In genomic region chr3:136249593-136250225, GRCh38 we compare ENCODE assay signal across 8 cellular contexts. TPM values are rescaled to one million over a fixed set of nuclear protein-coding genes. Genes with fewer than 3 reads are reported as not detected.
A peak's percentile ranks its signal among the peaks of the same experiment; 100 is the strongest.
DNase-seq lines count a peak whose midpoint lies in the region; ATAC-seq, FAIRE-seq and TF ChIP-seq lines count a peak whose summit lies in the region.

No MANE protein-coding gene starts in this region.

- POLR2A ChIA-PET in SK-N-SH (lab: Yijun Ruan, JAX) = interaction anchor here (1.5 kb wide), 1 partner anchor 53 kb away, joined by 4 read pairs; the partner anchor contains the start of gene MSL2

- H3K4me2 ChIP-seq in SK-N-SH (peak overlapping the region; percentile 91), skeletal muscle satellite cell (ENCODE audit: low read length) (peak overlapping the region; percentile 95)

- peak overlapping the region; percentile 90 to 94 for H3K27ac ChIP-seq in SK-N-SH (ENCODE audit: low read depth in 2 of 2, low read length in 1 of 2)

- no peak for TF ChIP-seq EP300 in SK-N-SH (IDR thresholded peaks at IDR 0.05; ENCODE audit: borderline replicate concordance in 1 of 2, low read depth in 1 of 2, low read length in 1 of 2)

- TF ChIP-seq CTCF in SK-N-SH (IDR thresholded peaks at IDR 0.05) = no peak
- no peak for TF ChIP-seq CTCF in fibroblast of the aortic adventitia (IDR thresholded peaks at IDR 0.05; ENCODE audit: insufficient read depth, low read length)

- H3K4me1 ChIP-seq in SK-N-SH (ENCODE audit: control insufficient read depth in 1 of 2, insufficient read depth in 2 of 2, low read depth in 1 of 2, low read length in 1 of 2) (peaks cover 0 to 9% of the 10 kb centered on the region in 2 experiments; a peak in 1 of 4 replicates), skeletal muscle satellite cell (ENCODE audit: control insufficient read depth, insufficient read depth, low read length) (peaks cover 16% of the 10 kb centered on the region)

- no peak for ATAC-seq in HG03378 (IDR thresholded peaks at IDR 0.05; ENCODE audit: unreplicated experiment)
- ATAC-seq in GM18498 (IDR thresholded peaks at IDR 0.05; ENCODE audit: unreplicated experiment) = no peak

- H3K27me3 ChIP-seq in H7 (ENCODE audit: control insufficient read depth, insufficient read depth, low read length) (no peaks in the 10 kb centered on the region), SK-N-SH (ENCODE audit: insufficient read depth) (no peaks in the 10 kb centered on the region), skeletal muscle satellite cell (ENCODE audit: control insufficient read depth, insufficient read depth, low read length) (no peaks in the 10 kb centered on the region)

- H3K4me3 ChIP-seq in H7 (ENCODE audit: insufficient read depth, low read depth, low read length) (peak overlapping the region; percentile 69), SK-N-SH (ENCODE audit: low read depth in 2 of 2, low read length in 1 of 2) (peak overlapping the region; percentile 66 to 76), fibroblast of the aortic adventitia (ENCODE audit: low read depth, low read length) (peak overlapping the region; percentile 82), skeletal muscle satellite cell (ENCODE audit: low read length) (peak overlapping the region; percentile 89)

- TF ChIP-seq RAD21 in SK-N-SH (IDR thresholded peaks at IDR 0.05; ENCODE audit: low read length) = no peak

- CTCF ChIA-PET in SK-N-SH (lab: Yijun Ruan, JAX) = interaction anchor here (1.0 to 1.6 kb wide), 4 partner anchors 52 to 171 kb away, joined by 3 to 5 read pairs (median 4); partner anchors contain the start of gene MSL2

- DNase-seq in H7 = no peak
- DNase-seq in SK-N-SH = no peak
- no peak for DNase-seq in fibroblast of the aortic adventitia (ENCODE audit: low read depth)
- no peak for DNase-seq in hippocampal formation (lab: John Stamatoyannopoulos, UW)
- DNase-seq in urothelium cell line (ENCODE audit: low spot score) = no peak

- H3K36me3 ChIP-seq in H7 (replicated peaks; ENCODE audit: control insufficient read depth, insufficient read depth, low read length) (no peaks in the 10 kb centered on the region), SK-N-SH (replicated peaks in 1 of 2; ENCODE audit: control insufficient read depth in 1 of 2, insufficient read depth in 2 of 2, low read length in 1 of 2) (no peaks in the 10 kb centered on the region), skeletal muscle satellite cell (ENCODE audit: insufficient read depth, low read length) (no peaks in the 10 kb centered on the region)

- H3K79me2 ChIP-seq in SK-N-SH (ENCODE audit: insufficient read depth) = peaks cover 22% of the 10 kb centered on the region

- no peaks in the 10 kb centered on the region for H3K9me3 ChIP-seq in SK-N-SH
- no peaks in the 10 kb centered on the region for H3K9me3 ChIP-seq in skeletal muscle satellite cell (replicated peaks; ENCODE audit: low read length)

- H3K9ac ChIP-seq in SK-N-SH = peak overlapping the region; percentile 74
- H3K9ac ChIP-seq in skeletal muscle satellite cell (ENCODE audit: low read depth, low read length) = peak overlapping the region; percentile 86

- FAIRE-seq in urothelium cell line (lab: Jason Lieb, UNC) = no peak

- peak overlapping the region; percentile 92 for H2AFZ ChIP-seq in SK-N-SH (ENCODE audit: low read depth)

- H4K20me1 ChIP-seq in SK-N-SH (ENCODE audit: insufficient read depth) = no peaks in the 10 kb centered on the region

- peaks cover 8% of the 10 kb centered on the region for H3F3A ChIP-seq in SK-N-SH (replicated peaks; ENCODE audit: insufficient read depth)

- no peaks in the 10 kb centered on the region for H3K9me2 ChIP-seq in SK-N-SH

- 40% methylated on average over 11 of the region's 11 CpGs for WGBS in SK-N-SH (ENCODE audit: low lambda C conversion rate)

TF ChIP-seq in SK-N-SH, 30 proteins besides CTCF, POLR2A, EP300 and RAD21 (continues in another document):
- TF ChIP-seq FOXM1 (IDR thresholded peaks at IDR 0.05; ENCODE audit: low read depth) (no peak), FOXJ3 (CRISPR knock-in tag; IDR thresholded peaks at IDR 0.05) (no peak), RFX5 (IDR thresholded peaks at IDR 0.05; ENCODE audit: low read length) (no peak; the same call in 1 of the 2 replicates), NRF1 (IDR thresholded peaks at IDR 0.05; ENCODE audit: low read depth, low read length) (no peak), GABPA (IDR thresholded peaks at IDR 0.05; ENCODE audit: low read depth) (no peak), NFIC (IDR thresholded peaks at IDR 0.05; ENCODE audit: borderline replicate concordance) (no peak), ZBTB33 (IDR thresholded peaks at IDR 0.05; ENCODE audit: borderline replicate concordance, low read depth) (no peak), POLR2AphosphoS5 (IDR thresholded peaks at IDR 0.05; ENCODE audit: low read depth, low read length) (no peak), TAF1 (IDR thresholded peaks at IDR 0.05; ENCODE audit: borderline replicate concordance, low read depth, low read length) (no peak), MAX (IDR thresholded peaks at IDR 0.05; ENCODE audit: low read depth) (no peak), TEAD4 (IDR thresholded peaks at IDR 0.05; ENCODE audit: borderline replicate concordance, insufficient read depth) (no peak)
- TF ChIP-seq, protein P1, sequence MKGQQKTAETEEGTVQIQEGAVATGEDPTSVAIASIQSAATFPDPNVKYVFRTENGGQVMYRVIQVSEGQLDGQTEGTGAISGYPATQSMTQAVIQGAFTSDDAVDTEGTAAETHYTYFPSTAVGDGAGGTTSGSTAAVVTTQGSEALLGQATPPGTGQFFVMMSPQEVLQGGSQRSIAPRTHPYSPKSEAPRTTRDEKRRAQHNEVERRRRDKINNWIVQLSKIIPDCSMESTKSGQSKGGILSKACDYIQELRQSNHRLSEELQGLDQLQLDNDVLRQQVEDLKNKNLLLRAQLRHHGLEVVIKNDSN (IDR thresholded peaks at IDR 0.05; ENCODE audit: borderline replicate concordance, low read depth) = no peak
- TF ChIP-seq, protein P2, sequence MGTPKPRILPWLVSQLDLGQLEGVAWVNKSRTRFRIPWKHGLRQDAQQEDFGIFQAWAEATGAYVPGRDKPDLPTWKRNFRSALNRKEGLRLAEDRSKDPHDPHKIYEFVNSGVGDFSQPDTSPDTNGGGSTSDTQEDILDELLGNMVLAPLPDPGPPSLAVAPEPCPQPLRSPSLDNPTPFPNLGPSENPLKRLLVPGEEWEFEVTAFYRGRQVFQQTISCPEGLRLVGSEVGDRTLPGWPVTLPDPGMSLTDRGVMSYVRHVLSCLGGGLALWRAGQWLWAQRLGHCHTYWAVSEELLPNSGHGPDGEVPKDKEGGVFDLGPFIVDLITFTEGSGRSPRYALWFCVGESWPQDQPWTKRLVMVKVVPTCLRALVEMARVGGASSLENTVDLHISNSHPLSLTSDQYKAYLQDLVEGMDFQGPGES (IDR thresholded peaks at IDR 0.05; ENCODE audit: low read depth, low read length) = no peak

RNA-seq across cellular contexts. Expression of gene PCCB, which starts 0.4 kb away (rescaled TPM):
- total RNA-seq in H7 (2014; rRNA removed; shearing (Covaris generic)) = 98.0 and 117 TPM in 2 replicates
- 67.5 and 79.8 TPM in 2 replicates for polyA plus RNA-seq in SK-N-SH (2012; rRNA removed)
- 61.2 and 68.6 TPM in 2 replicates for polyA plus RNA-seq in SK-N-SH (2012; cell fraction: cytosol; rRNA removed)
- 43.0 and 52.0 TPM in 2 replicates for polyA plus RNA-seq in SK-N-SH (2012; cell fraction: nucleus; rRNA removed)
- 37.2 and 131 TPM in 2 replicates for total RNA-seq in fibroblast of the aortic adventitia (ENCODE audit: low replicate concordance)
- total RNA-seq in skeletal muscle satellite cell (2012; rRNA removed) = 43.2 and 54.0 TPM in 2 replicates

RNA-seq across cellular contexts. Expression of gene MSL2, which starts 53.6 kb away (rescaled TPM):
- 10.7 and 16.3 TPM in 2 replicates for total RNA-seq in H7 (2014; rRNA removed; shearing (Covaris generic))
- polyA plus RNA-seq in SK-N-SH (2012; rRNA removed) = 2.2 and 2.4 TPM in 2 replicates
- polyA plus RNA-seq in SK-N-SH (2012; cell fraction: cytosol; rRNA removed) = 3.7 TPM in 2 replicates
- polyA plus RNA-seq in SK-N-SH (2012; cell fraction: nucleus; rRNA removed) = 1.9 and 2.4 TPM in 2 replicates
- 27.3 and 46.7 TPM in 2 replicates for total RNA-seq in fibroblast of the aortic adventitia (ENCODE audit: low replicate concordance)
- total RNA-seq in skeletal muscle satellite cell (2012; rRNA removed) = 10.1 and 11.1 TPM in 2 replicates
